ENCODE assay signal across 8 cellular contexts in genomic region chr10:47705698-47706414, GRCh38. TPM values are rescaled to one million over a fixed set of nuclear protein-coding genes. Genes with fewer than 3 reads are reported as not detected.
DNase-seq lines count a peak whose midpoint lies in the region; ATAC-seq, FAIRE-seq and TF ChIP-seq lines count a peak whose summit lies in the region.
"Not testable (repeated sequence)": the region's sequence is repeated elsewhere in the genome, so short reads cannot be mapped to it uniquely, and the experiment has no call there.

No MANE protein-coding gene starts in this region.

- not testable (repeated sequence) for H3K36me3 ChIP-seq in adrenal gland (replicated peaks in 1 of 2); heart left ventricle; parathyroid adenoma (ENCODE audit: control insufficient read depth, insufficient read depth, low read length)

- not testable (repeated sequence) for TF ChIP-seq CTCF in HL-60 (IDR thresholded peaks at IDR 0.05; ENCODE audit: insufficient read depth, low read length); adrenal gland (IDR thresholded peaks at IDR 0.05); heart left ventricle (IDR thresholded peaks at IDR 0.05); parathyroid adenoma (IDR thresholded peaks at IDR 0.05)

- H3K4me3 Mint-ChIP-seq in stimulated activated effector memory CD8-positive, alpha-beta T cell treated with anti-CD3 and anti-CD28 coated beads, Interleukin-12 subunit alpha, Interleukin-12 subunit beta, amount 100 ng/mL, for 72 hours, result not testable (repeated sequence)

- intact Hi-C loops in adrenal gland (cut with DNase I); heart left ventricle (cut with DNase I): not testable (repeated sequence)

- not testable (repeated sequence) for TF ChIP-seq POLR2A in H54 (IDR thresholded peaks at IDR 0.05; ENCODE audit: low read depth, low read length); adrenal gland (IDR thresholded peaks at IDR 0.05)
- peak in 1 of 2 donors; percentile 35 for TF ChIP-seq POLR2A in heart left ventricle (IDR thresholded peaks at IDR 0.05)

- H3K36me3 Mint-ChIP-seq in stimulated activated effector memory CD8-positive, alpha-beta T cell treated with anti-CD3 and anti-CD28 coated beads, Interleukin-12 subunit alpha, Interleukin-12 subunit beta, amount 100 ng/mL, for 72 hours, result not testable (repeated sequence)

- H3K27ac Mint-ChIP-seq in stimulated activated effector memory CD8-positive, alpha-beta T cell treated with anti-CD3 and anti-CD28 coated beads, Interleukin-12 subunit alpha, Interleukin-12 subunit beta, amount 100 ng/mL, for 72 hours, result not testable (repeated sequence)

- H3K4me1 Mint-ChIP-seq in stimulated activated effector memory CD8-positive, alpha-beta T cell treated with anti-CD3 and anti-CD28 coated beads, Interleukin-12 subunit alpha, Interleukin-12 subunit beta, amount 100 ng/mL, for 72 hours, result not testable (repeated sequence)

- H3K9me3 ChIP-seq in adrenal gland (replicated peaks in 1 of 3); heart left ventricle; parathyroid adenoma (ENCODE audit: control insufficient read depth, low read length): not testable (repeated sequence)

- peak overlapping the region; percentile 76 for H3K27ac ChIP-seq in HL-60 (replicated peaks)
- peak overlapping the region in 2 of 5 donors; percentile 55 to 64 for H3K27ac ChIP-seq in adrenal gland
- peak overlapping the region in 11 of 12 donors; percentile 43 to 75 (median 60) for H3K27ac ChIP-seq in heart left ventricle
- peak overlapping the region; percentile 56 for H3K27ac ChIP-seq in parathyroid adenoma

- H2AFZ ChIP-seq in parathyroid adenoma, result peak overlapping the region; percentile 31

- not testable (repeated sequence) for H3K79me2 ChIP-seq in parathyroid adenoma

- WGBS in adrenal gland, 4 donors, result 0 to 1% (median 0%) methylated on average over 5 to 31 of the region's 66 CpGs
- 0 to 2% (median 0%) methylated on average over 6 to 30 of the region's 66 CpGs for WGBS in heart left ventricle, 4 donors

- H3K9me3 Mint-ChIP-seq in stimulated activated effector memory CD8-positive, alpha-beta T cell treated with anti-CD3 and anti-CD28 coated beads, Interleukin-12 subunit alpha, Interleukin-12 subunit beta, amount 100 ng/mL, for 72 hours, result not testable (repeated sequence)

- H3K4me1 ChIP-seq in adrenal gland (replicated peaks in 1 of 2); heart left ventricle; parathyroid adenoma: not testable (repeated sequence)

- peak; percentile 88 for FAIRE-seq in H54 (lab: Jason Lieb, UNC)

- not testable (repeated sequence) for H3K9ac ChIP-seq in parathyroid adenoma

- H3K4me3 ChIP-seq in HL-60 (replicated peaks; ENCODE audit: insufficient read depth, low read length), result peak overlapping the region; percentile 23; the same call in 1 of the 2 replicates
- peak overlapping the region in 1 of 4 donors; percentile 63 for H3K4me3 ChIP-seq in adrenal gland
- peak overlapping the region in 11 of 12 donors; percentile 19 to 64 (median 49) for H3K4me3 ChIP-seq in heart left ventricle
- H3K4me3 ChIP-seq in parathyroid adenoma (ENCODE audit: low read depth, low read length), result peak overlapping the region; percentile 42

- not testable (repeated sequence) for H3K27me3 ChIP-seq in HL-60 (ENCODE audit: insufficient read depth, poor library complexity, severe bottlenecking); adrenal gland; heart left ventricle; parathyroid adenoma (ENCODE audit: control insufficient read depth, insufficient read depth, low read length)

- not testable (repeated sequence) for H3K4me2 ChIP-seq in parathyroid adenoma (ENCODE audit: low read length)

- DNase-seq in ELF-1 (ENCODE audit: low read depth, low spot score) (peak; percentile 2), HL-60 (ENCODE audit: low read depth in 1 of 2, low spot score in 1 of 2) (peak in 1 of 2 experiments; percentile 67), adrenal gland (peak; percentile 69 to 85 (median 82)), heart left ventricle (peak; percentile 76 to 89 (median 85))
- not testable (repeated sequence) for DNase-seq in H54 (ENCODE audit: insufficient read length, low spot score)
- DNase-seq in stimulated activated effector memory CD8-positive, alpha-beta T cell treated with anti-CD3 and anti-CD28 coated beads, Interleukin-12 subunit alpha, Interleukin-12 subunit beta, amount 100 ng/mL, for 72 hours (ENCODE audit: low spot score in 2 of 2), result peak in 1 of 2 donors; percentile 79

- ATAC-seq in activated CD4-positive, CD25-positive, alpha-beta regulatory T cell treated with anti-CD3 and anti-CD28 coated beads, Interleukin-2, amount 50 U/mL, for 24 hours, result peak; percentile 93 to 94
- peak; percentile 95 to 100 (median 100) for ATAC-seq in heart left ventricle
- ATAC-seq in stimulated activated effector memory CD8-positive, alpha-beta T cell treated with anti-CD3 and anti-CD28 coated beads, Interleukin-12 subunit alpha, Interleukin-12 subunit beta, amount 100 ng/mL, for 72 hours, result peak; percentile 97

RNA-seq across cellular contexts. Expression of gene SYT15B, which starts 57.5 kb away (rescaled TPM):
- 1 to 10 TPM in 5 of 8 donors, under 1 TPM in 3; 0.24 to 3.0 (median 1.2) TPM for total RNA-seq in adrenal gland
- polyA plus RNA-seq in adrenal gland, result under 1 TPM in 2 of 3 donors, not detected in 1; 0.20 to 0.24 TPM
- 1 to 10 TPM in 6 of 9 donors, under 1 TPM in 3; 0.88 to 4.6 (median 1.6) TPM for total RNA-seq in heart left ventricle
- polyA plus RNA-seq in heart left ventricle, result 1 to 10 TPM in 1 of 2 donors, under 1 TPM in 1; 0.53 to 1.1 TPM
